In the genomic region with DNA sequence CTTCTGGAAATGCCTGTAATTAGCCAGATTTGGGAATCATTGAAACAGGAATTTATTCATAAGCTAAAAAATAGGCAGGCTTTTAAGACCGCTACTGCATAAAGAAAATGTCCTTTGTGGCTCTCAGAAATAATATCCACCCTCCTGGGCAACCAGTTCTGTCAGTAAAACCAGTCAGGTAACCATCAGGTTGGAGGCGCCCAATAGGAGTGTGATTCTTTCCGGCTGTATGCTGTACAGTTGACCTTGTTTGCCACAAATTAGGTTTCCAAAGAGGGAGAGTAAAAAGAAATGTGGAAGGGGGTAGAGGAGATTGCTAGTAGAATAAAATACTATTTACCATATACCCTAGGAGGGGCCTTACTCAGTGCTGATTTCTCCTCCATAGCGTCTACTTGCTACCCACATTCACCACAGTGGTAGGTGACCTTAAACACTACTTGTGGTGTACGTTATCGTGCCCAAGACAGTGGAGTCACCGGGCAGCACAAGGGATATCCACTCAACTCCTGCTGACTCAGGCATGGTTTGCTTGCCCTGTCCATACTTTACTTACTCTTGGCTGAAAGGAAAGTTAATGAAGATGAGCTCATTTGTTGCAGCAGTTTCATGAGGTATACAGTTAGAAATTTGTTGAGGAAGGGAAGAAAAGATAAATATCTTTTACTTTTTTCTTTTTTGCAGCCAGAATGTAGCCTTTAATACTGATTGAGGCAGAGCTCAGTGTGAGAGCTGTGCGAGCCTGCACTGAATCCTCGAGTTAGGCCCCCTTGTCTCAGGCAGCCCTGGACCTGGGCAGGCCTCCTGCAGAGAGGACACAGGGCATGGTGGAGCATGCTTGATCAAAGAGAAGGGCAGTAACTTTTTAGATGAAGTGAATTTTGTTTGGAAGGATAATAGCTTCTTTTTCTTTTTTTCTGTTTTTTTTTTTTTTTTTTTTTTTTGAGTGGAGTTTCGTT, we compare ENCODE assay signal across 10 cellular contexts.
DNase-seq lines count a peak whose midpoint lies in the region; ATAC-seq, FAIRE-seq and TF ChIP-seq lines count a peak whose summit lies in the region.
"Had no signal": no experiment of that assay in that cellular context is flagged by ENCODE, and none has a peak within 500 bp of the region (broad histone marks: within the 10 kb centered on the region; RNA-seq: fewer than 3 reads in every experiment).

No MANE protein-coding gene starts in this region.

- in situ Hi-C loops in mammary epithelial cell (cut with MboI; ENCODE audit: low sequenced_read_pairs in 2 of 2) (no loop called here), HepG2 (cut with HindIII; ENCODE audit: extremely low pct_ligation_motif_present, low pct_unique_long_range_greater_than_20kb) (no loop called here)

- dilution Hi-C loops in mammary epithelial cell (cut with HindIII; ENCODE audit: low sequenced_read_pairs), result no loop called here

- peaks cover 10% of the 10 kb centered on the region for H3K4me1 Mint-ChIP-seq in MCF 10A (ENCODE audit: insufficient read depth, unreplicated experiment)
- peaks cover 28% of the 10 kb centered on the region for H3K4me1 Mint-ChIP-seq in astrocyte (ENCODE audit: low read depth, unreplicated experiment)

- H3K79me2 ChIP-seq in mammary epithelial cell (ENCODE audit: insufficient read depth, low read length), result peaks cover 79% of the 10 kb centered on the region
- H3K79me2 ChIP-seq in astrocyte (ENCODE audit: insufficient read depth, low read length), result peaks cover 66% of the 10 kb centered on the region
- H3K79me2 ChIP-seq in HepG2 (ENCODE audit: insufficient read depth, low read length), result peaks cover 74% of the 10 kb centered on the region

- H3K9ac ChIP-seq in mammary epithelial cell (ENCODE audit: insufficient read depth, low read length) (no peak overlapping the region), astrocyte (ENCODE audit: low read length) (peak overlapping the region; percentile 24), HepG2 (ENCODE audit: insufficient read depth, low read depth, low read length) (no peak overlapping the region)

- no peak overlapping the region for H3K4me3 Mint-ChIP-seq in MCF 10A (ENCODE audit: unreplicated experiment)
- H3K4me3 Mint-ChIP-seq in astrocyte (ENCODE audit: unreplicated experiment), result peak overlapping the region; percentile 7
- H3K4me3 Mint-ChIP-seq: B cell had no signal

- no peak overlapping the region for H3K4me2 ChIP-seq in mammary epithelial cell (ENCODE audit: insufficient read depth, low read depth, low read length)
- peak overlapping the region; percentile 69 for H3K4me2 ChIP-seq in astrocyte (ENCODE audit: low read length)
- no peak overlapping the region for H3K4me2 ChIP-seq in HepG2 (ENCODE audit: low read depth, low read length)

- no peaks in the 10 kb centered on the region for H3K9me3 Mint-ChIP-seq in MCF 10A (ENCODE audit: unreplicated experiment)
- no peaks in the 10 kb centered on the region for H3K9me3 Mint-ChIP-seq in astrocyte (ENCODE audit: unreplicated experiment)

- H3K4me1 ChIP-seq in mammary epithelial cell (ENCODE audit: insufficient read depth, low read length), result peaks cover 3% of the 10 kb centered on the region
- peaks cover 25% of the 10 kb centered on the region for H3K4me1 ChIP-seq in astrocyte (ENCODE audit: insufficient read depth, low read length)
- peaks cover 26% of the 10 kb centered on the region for H3K4me1 ChIP-seq in HepG2 (ENCODE audit: insufficient read depth, low read length)

- TF ChIP-seq EP300 in HepG2 (IDR thresholded peaks at IDR 0.05; ENCODE audit: low read depth in 2 of 2, low read length in 2 of 2), result no peak
- no peak for TF ChIP-seq EP300 in HepG2 (CRISPR knock-in tag; IDR thresholded peaks at IDR 0.05; ENCODE audit: borderline replicate concordance)

- WGBS in mammary epithelial cell (ENCODE audit: low coverage, missing lambda C conversion rate), result 93% methylated on average over 9 of the region's 10 CpGs
- WGBS in HepG2 (ENCODE audit: low lambda C conversion rate), result 93% methylated on average over 10 of the region's 10 CpGs

- H4K20me1 ChIP-seq in mammary epithelial cell (ENCODE audit: insufficient read depth, low read length) (no peaks in the 10 kb centered on the region), astrocyte (ENCODE audit: insufficient read depth, low read length) (peaks cover 39% of the 10 kb centered on the region), HepG2 (ENCODE audit: insufficient read depth, low read length) (no peaks in the 10 kb centered on the region)

- H3K36me3 Mint-ChIP-seq in MCF 10A (ENCODE audit: insufficient read depth, unreplicated experiment), result no peaks in the 10 kb centered on the region
- peaks cover 5% of the 10 kb centered on the region for H3K36me3 Mint-ChIP-seq in astrocyte (ENCODE audit: low read depth, unreplicated experiment)

- DNase-seq in mammary epithelial cell (peak; percentile 52), MCF 10A (ENCODE audit: unreplicated experiment) (no peak), astrocyte (ENCODE audit: low read depth) (peak; percentile 97), HepG2 (ENCODE audit: low spot score) (no peak), ureter (ENCODE audit: low spot score) (peak; percentile 62), posterior vena cava (ENCODE audit: low spot score) (no peak), GM12892 (ENCODE audit: insufficient read length) (no peak)
- no peak for DNase-seq in stimulated activated CD8-positive, alpha-beta memory T cell treated with anti-CD3 and anti-CD28 coated beads, Interleukin-4, amount 100 ng/mL, for 48 hours
- DNase-seq: MV-4-11 had no signal

- TF ChIP-seq CTCF in mammary epithelial cell (conservative IDR thresholded peaks at IDR 0.05 in 1 of 2, IDR thresholded peaks at IDR 0.05 in 1 of 2; ENCODE audit: extremely low read depth in 1 of 2, insufficient read depth in 1 of 2, low read depth in 1 of 2, low read length in 2 of 2), result no peak
- TF ChIP-seq CTCF in MCF 10A (IDR thresholded peaks at IDR 0.05; ENCODE audit: unreplicated experiment), result no peak
- no peak for TF ChIP-seq CTCF in astrocyte (IDR thresholded peaks at IDR 0.05; ENCODE audit: insufficient read depth, low read depth, low read length)
- no peak for TF ChIP-seq CTCF in HepG2 (CRISPR knock-in tag; IDR thresholded peaks at IDR 0.05)

- H3K4me3 ChIP-seq in mammary epithelial cell (replicated peaks in 1 of 3; ENCODE audit: insufficient read depth in 1 of 3, low read depth in 2 of 3, low read length in 3 of 3), result no peak overlapping the region
- no peak overlapping the region for H3K4me3 ChIP-seq in astrocyte (ENCODE audit: insufficient read depth, low read depth, low read length)
- no peak overlapping the region for H3K4me3 ChIP-seq in HepG2 (replicated peaks in 1 of 3; ENCODE audit: insufficient read depth in 1 of 3, low read depth in 2 of 3, low read length in 3 of 3)

- no peak; the same call in 2 of the 3 replicates for ATAC-seq in HepG2

- no peaks in the 10 kb centered on the region for H3K27me3 Mint-ChIP-seq in MCF 10A (ENCODE audit: insufficient read depth, unreplicated experiment)
- no peaks in the 10 kb centered on the region for H3K27me3 Mint-ChIP-seq in astrocyte (ENCODE audit: low read depth, unreplicated experiment)
- H3K27me3 Mint-ChIP-seq: B cell had no signal

- H2AFZ ChIP-seq in mammary epithelial cell (ENCODE audit: low read depth, low read length) (no peak overlapping the region), astrocyte (ENCODE audit: low read depth, low read length) (no peak overlapping the region), HepG2 (ENCODE audit: low read length) (no peak overlapping the region)

- H3K27me3 ChIP-seq in mammary epithelial cell (ENCODE audit: insufficient read depth, low read length) (no peaks in the 10 kb centered on the region), astrocyte (ENCODE audit: insufficient read depth, low read length) (no peaks in the 10 kb centered on the region), HepG2 (ENCODE audit: control insufficient read depth in 1 of 2, insufficient read depth in 2 of 2, low read length in 2 of 2) (no peaks in the 10 kb centered on the region)

- intact Hi-C loops in mammary epithelial cell (cut with micrococcal nuclease) (no loop called here), MCF 10A (cut with micrococcal nuclease) (no loop called here), HepG2 (cut with micrococcal nuclease; ENCODE audit: unreplicated experiment) (no loop called here), posterior vena cava (cut with DNase I) (no loop called here)

- FAIRE-seq in astrocyte (lab: Jason Lieb, UNC), result no peak
- no peak for FAIRE-seq in HepG2 (lab: Jason Lieb, UNC)
- FAIRE-seq in GM12892 (lab: Jason Lieb, UNC), result no peak

- CTCF ChIA-PET in mammary epithelial cell (lab: Charles Lee; ENCODE audit: low non-redundant PET), result no interaction called here
- CTCF ChIA-PET in MCF 10A (lab: Yijun Ruan, JAX), result interaction anchor here (0.6 to 1.2 kb wide), 5 partner anchors 16 to 76 kb away, joined by 3 to 5 read pairs (median 3); partner anchors contain the start of gene DIP2B
- CTCF ChIA-PET in HepG2 (lab: Yijun Ruan, JAX; ENCODE audit: low intra/inter-chr PET ratio, low total read pairs), result no interaction called here

- TF ChIP-seq POLR2A in HepG2 (IDR thresholded peaks at IDR 0.05; ENCODE audit: insufficient read depth in 1 of 2, low read depth in 2 of 2, low read length in 2 of 2) (no peak), GM12892 (IDR thresholded peaks at IDR 0.05; ENCODE audit: low read depth, low read length) (no peak)

- no peak for TF ChIP-seq RAD21 in HepG2 (CRISPR knock-in tag; IDR thresholded peaks at IDR 0.05)

- POLR2A ChIA-PET in MCF 10A (lab: Yijun Ruan, JAX) (interaction anchor here (1.1 to 1.5 kb wide), 3 partner anchors 9 to 16 kb away, joined by 4 to 5 read pairs (median 4); no protein-coding TSS in a partner anchor), HepG2 (lab: Yijun Ruan, JAX) (no interaction called here)

- H3K27ac ChIP-seq in mammary epithelial cell (ENCODE audit: insufficient read depth, low read depth, low read length) (no peak overlapping the region), astrocyte (ENCODE audit: low read depth, low read length) (peak overlapping the region; percentile 61), HepG2 (ENCODE audit: extremely low read length, insufficient read depth, low read length) (peak overlapping the region; percentile 14)

- H3K27ac Mint-ChIP-seq in MCF 10A (ENCODE audit: low read depth, unreplicated experiment) (no peak overlapping the region), astrocyte (ENCODE audit: unreplicated experiment) (peak overlapping the region; percentile 65)
- H3K27ac Mint-ChIP-seq: B cell had no signal

- no peaks in the 10 kb centered on the region for H3K9me3 ChIP-seq in mammary epithelial cell (replicated peaks; ENCODE audit: insufficient read depth, low read length)
- no peaks in the 10 kb centered on the region for H3K9me3 ChIP-seq in astrocyte (ENCODE audit: insufficient read depth, low read depth, low read length)
- no peaks in the 10 kb centered on the region for H3K9me3 ChIP-seq in HepG2 (ENCODE audit: low read length)

- BruUV-seq in mammary epithelial cell (replicated peaks; lab: Mats Ljungman, UMichigan) (no TSS peak), MCF 10A (replicated peaks; lab: Mats Ljungman, UMichigan) (no TSS peak), HepG2 (replicated peaks; lab: Mats Ljungman, UMichigan) (no TSS peak)

- no peaks in the 10 kb centered on the region for H3K36me3 ChIP-seq in mammary epithelial cell (ENCODE audit: insufficient read depth, low read length)
- H3K36me3 ChIP-seq in astrocyte (ENCODE audit: insufficient read depth, low read length), result no peaks in the 10 kb centered on the region
- peaks cover 3 to 9% of the 10 kb centered on the region in 2 experiments; a peak in 3 of 5 replicates for H3K36me3 ChIP-seq in HepG2 (replicated peaks in 1 of 2; ENCODE audit: control insufficient read depth in 1 of 2, insufficient read depth in 2 of 2, low read length in 2 of 2)

Comparison
In these comparisons a context has a peak if more than half of its experiments do, and no peak if none do; other contexts are left out.
1. DNase-seq: peak in mammary epithelial cell (single experiment), astrocyte (single experiment) and ureter (single experiment); none in MCF 10A (single experiment), HepG2 (single experiment), posterior vena cava (single experiment), GM12892 (single experiment) and stimulated activated CD8-positive, alpha-beta memory T cell treated with anti-CD3 and anti-CD28 coated beads, Interleukin-4, amount 100 ng/mL, for 48 hours (single experiment).